Comparison of ENCODE assay signal across 18 cellular contexts in genomic region chr17:7824021-7824924, GRCh38. TPM values are rescaled to one million over a fixed set of nuclear protein-coding genes. Genes with fewer than 3 reads are reported as not detected.
DNase-seq lines count a peak whose midpoint lies in the region; ATAC-seq, FAIRE-seq and TF ChIP-seq lines count a peak whose summit lies in the region.
"Had no signal": no experiment of that assay in that cellular context is flagged by ENCODE, and none has a peak within 500 bp of the region (broad histone marks: within the 10 kb centered on the region; RNA-seq: fewer than 3 reads in every experiment).

No MANE protein-coding gene starts in this region.

- H2AFZ ChIP-seq in osteoblast (ENCODE audit: low read length), result no peak overlapping the region
- H2AFZ ChIP-seq: PC-9 had no signal

- no peak overlapping the region for H3K4me2 ChIP-seq in osteoblast (ENCODE audit: insufficient read depth, low read length)
- H3K4me2 ChIP-seq: PC-9 had no signal

- FAIRE-seq in GM12892 (lab: Jason Lieb, UNC), result no peak
- FAIRE-seq: G401.6, GM19239 had no signal

- H3K4me3 ChIP-seq in osteoblast (ENCODE audit: insufficient read depth, low read length), result no peak overlapping the region
- H3K4me3 ChIP-seq: PC-9 had no signal

- no peak for ATAC-seq in HG03159 (IDR thresholded peaks at IDR 0.05; ENCODE audit: unreplicated experiment)

- H3K27ac ChIP-seq in osteoblast (ENCODE audit: low read depth, low read length), result no peak overlapping the region
- H3K27ac ChIP-seq: PC-9 had no signal

- peaks cover 5% of the 10 kb centered on the region for H3K27me3 ChIP-seq in osteoblast (ENCODE audit: insufficient read depth, low read length)

- no peaks in the 10 kb centered on the region for H3K79me2 ChIP-seq in osteoblast (ENCODE audit: insufficient read depth, low read length)

- no peaks in the 10 kb centered on the region for H3K36me3 ChIP-seq in osteoblast (ENCODE audit: insufficient read depth, low read length)

- no peaks in the 10 kb centered on the region for H4K20me1 ChIP-seq in osteoblast (ENCODE audit: insufficient read depth, low read length)

- no peak for TF ChIP-seq CTCF in osteoblast (IDR thresholded peaks at IDR 0.05; ENCODE audit: extremely low read depth, low read depth, low read length)

- peak; percentile 37 for DNase-seq in activated effector memory CD4-positive, alpha-beta T cell treated with anti-CD3 and anti-CD28 coated beads, Interleukin-2, amount 50 U/mL, for 16 hours
- no peak for DNase-seq in activated effector memory CD4-positive, alpha-beta T cell treated with Interleukin-2 at 50 U/mL for 16 hours
- peak; percentile 62 for DNase-seq in cerebellum (ENCODE audit: low spot score)
- DNase-seq in osteoblast (ENCODE audit: insufficient read length, low spot score, missing footprints), result peak; percentile 73
- no peak for DNase-seq in NCI-H2227 treated with DMSO at 0.1 percent for 48 hours (lab: John Stamatoyannopoulos, UW)
- no peak for DNase-seq in NK-92 treated with Interleukin-12 subunit alpha and Interleukin-12 subunit beta, amount 100 ng/mL, for 24 hours (lab: John Stamatoyannopoulos, UW)
- DNase-seq in GM12892 (ENCODE audit: insufficient read length), result no peak
- DNase-seq: Caco-2, DMS79, NCI-H1417 treated with DMSO at 0.1 percent for 48 hours, NCI-H2029, NCI-H524 treated with DMSO at 0.1 percent for 48 hours, PC-9 had no signal

- H3K4me1 ChIP-seq in osteoblast (ENCODE audit: insufficient read depth, low read length), result peaks cover 6% of the 10 kb centered on the region
- H3K4me1 ChIP-seq: Caco-2 had no signal

- TF ChIP-seq POLR2A in GM12892 (IDR thresholded peaks at IDR 0.05; ENCODE audit: low read depth, low read length), result no peak

- no peaks in the 10 kb centered on the region for H3K9me3 ChIP-seq in osteoblast (ENCODE audit: low read depth, low read length)
- H3K9me3 ChIP-seq: Caco-2 had no signal

RNA-seq across cellular contexts. Expression of gene KDM6B, which starts 9.7 kb away (rescaled TPM):
- 16.2 TPM for total RNA-seq in cerebellum
- total RNA-seq in osteoblast, result 5.6 and 12.3 TPM in 2 replicates
- polyA plus RNA-seq in GM12892 (2012; ENCODE audit: missing spikeins), result 3.9 TPM

RNA-seq across cellular contexts. Expression of gene TMEM88, which starts 30.6 kb away (rescaled TPM):
- total RNA-seq in cerebellum (3.2 TPM), osteoblast (0.29 and 0.36 TPM in 2 replicates)
- polyA plus RNA-seq in GM12892 (2012; ENCODE audit: missing spikeins), result 0.76 TPM
- total RNA-seq: A172 had no signal
- polyA plus RNA-seq: CD14-positive monocyte had no signal

RNA-seq across cellular contexts. Expression of gene NAA38, which starts 33.1 kb away (rescaled TPM):
- total RNA-seq in cerebellum, result 28.6 TPM
- 25.3 and 29.7 TPM in 2 replicates for total RNA-seq in osteoblast
- polyA plus RNA-seq in GM12892 (2012; ENCODE audit: missing spikeins), result 76.3 TPM

RNA-seq across cellular contexts. Expression of gene CYB5D1, which starts 33.5 kb away (rescaled TPM):
- total RNA-seq in cerebellum (15.3 TPM), osteoblast (8.3 and 10.5 TPM in 2 replicates)
- polyA plus RNA-seq in GM12892 (2012; ENCODE audit: missing spikeins), result 4.9 TPM

Comparison
In these comparisons a context has a peak if more than half of its experiments do, and no peak if none do; other contexts are left out.
1. DNase-seq: peak in activated effector memory CD4-positive, alpha-beta T cell treated with anti-CD3 and anti-CD28 coated beads, Interleukin-2, amount 50 U/mL, for 16 hours (single experiment), cerebellum (single experiment) and osteoblast (single experiment); none in activated effector memory CD4-positive, alpha-beta T cell treated with Interleukin-2 at 50 U/mL for 16 hours (single experiment), NCI-H2227 treated with DMSO at 0.1 percent for 48 hours (single experiment), NK-92 treated with Interleukin-12 subunit alpha and Interleukin-12 subunit beta, amount 100 ng/mL, for 24 hours (single experiment) and GM12892 (single experiment).